In the genomic region with DNA sequence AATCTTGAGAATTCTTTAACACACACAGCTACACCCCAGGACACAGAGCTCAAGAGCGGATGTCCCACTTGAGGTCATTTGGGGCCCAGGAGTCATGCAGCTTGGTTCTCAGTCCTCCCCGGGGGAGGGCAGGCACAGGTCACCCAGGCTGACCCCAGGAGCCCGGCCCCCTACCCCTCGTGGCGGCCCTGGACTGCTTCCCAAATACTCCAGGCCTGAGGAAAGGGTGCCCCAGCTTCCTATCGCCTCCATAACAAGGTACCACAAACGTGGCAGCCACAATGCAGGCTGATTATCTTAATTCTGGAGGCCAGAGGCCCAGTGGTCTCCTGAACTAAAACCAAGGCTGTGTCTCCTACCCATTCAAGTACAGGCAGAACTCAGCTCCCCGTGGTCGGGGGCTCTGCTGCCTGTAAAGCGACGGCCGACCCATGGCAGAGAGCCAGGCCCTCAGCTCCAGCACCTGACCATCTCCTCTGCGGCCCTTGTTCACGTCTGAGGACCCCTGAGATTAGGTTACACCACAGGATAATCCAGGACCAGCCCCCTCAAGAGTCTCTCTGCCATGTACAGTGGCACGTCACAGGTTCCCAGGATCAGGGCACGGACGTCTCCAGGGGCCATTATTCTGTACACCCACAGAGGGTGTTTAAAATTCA, we compare ENCODE assay signal across 21 cellular contexts. TPM values are rescaled to one million over a fixed set of nuclear protein-coding genes. Genes with fewer than 3 reads are reported as not detected.
DNase-seq lines count a peak whose midpoint lies in the region; ATAC-seq and TF ChIP-seq lines count a peak whose summit lies in the region.
"Had no signal": no experiment of that assay in that cellular context is flagged by ENCODE, and none has a peak within 500 bp of the region (broad histone marks: within the 10 kb centered on the region; RNA-seq: fewer than 3 reads in every experiment).

No MANE protein-coding gene starts in this region.

- H3K27ac ChIP-seq in lower lobe of right lung (no peak overlapping the region), tibial nerve (peak overlapping the region; percentile 54 to 98 (median 64))
- H3K27ac ChIP-seq: KMS-11, SK-N-MC had no signal

- CTCF ChIA-PET in activated CD8-positive, alpha-beta memory T cell treated with anti-CD3 and anti-CD28 coated beads, Interleukin-2, amount 10 ng/mL, durations not matched to agents 7 days and 5 days (lab: Charles Lee): no interaction called here

- H3K27me3 ChIP-seq in lower lobe of right lung (ENCODE audit: low read depth): no peaks in the 10 kb centered on the region
- H3K27me3 ChIP-seq in tibial nerve: no peaks in the 10 kb centered on the region
- H3K27me3 ChIP-seq in MG63: no peaks in the 10 kb centered on the region

- peaks cover 37% of the 10 kb centered on the region for H3K36me3 Mint-ChIP-seq in activated CD8-positive, alpha-beta memory T cell treated with anti-CD3 and anti-CD28 coated beads, Interleukin-2, amount 10 ng/mL, durations not matched to agents 7 days and 5 days
- H3K36me3 Mint-ChIP-seq in chondrocyte (ENCODE audit: low read depth): peaks cover 15% of the 10 kb centered on the region

- peak; percentile 50 for DNase-seq in activated CD8-positive, alpha-beta memory T cell treated with anti-CD3 and anti-CD28 coated beads for 24 hours
- no peak for DNase-seq in activated CD8-positive, alpha-beta memory T cell treated with anti-CD3 and anti-CD28 coated beads, Interleukin-2, amount 10 ng/mL, durations not matched to agents 7 days and 5 days
- DNase-seq in chondrocyte (ENCODE audit: low spot score) (peak; percentile 56), lower lobe of right lung (peak; percentile 32), tibial nerve (ENCODE audit: low spot score in 2 of 2) (no peak), GM20000 (ENCODE audit: low spot score) (no peak), MG63 (no peak), nucleus accumbens (lab: John Stamatoyannopoulos, UW) (no peak)
- DNase-seq: activated CD4-positive, alpha-beta T cell treated with anti-CD3 and anti-CD28 coated beads, Interleukin-2, amount 50 U/mL, for 48 hours; activated naive CD4-positive, alpha-beta T cell treated with anti-CD3 and anti-CD28 coated beads, Interleukin-2, amount 50 U/mL, for 16 hours; activated T-cell treated with anti-CD3 and anti-CD28 coated beads, Interleukin-2, amount 50 U/mL, for 1 hour; AML-193; kidney glomerular epithelial cell; NCI-H69; RPMI8226; stimulated activated CD4-positive, alpha-beta T cell treated with anti-CD3 and anti-CD28 coated beads, Interleukin-1b, Interleukin-23, amount 100 ng/mL, for 48 hours had no signal

- no peak for ATAC-seq in activated CD8-positive, alpha-beta memory T cell treated with anti-CD3 and anti-CD28 coated beads, Interleukin-2, amount 10 ng/mL, durations not matched to agents 7 days and 5 days
- no peak for ATAC-seq in lower lobe of right lung
- ATAC-seq: stimulated activated memory B cell treated with anti-CD40 and anti-IgM and Interleukin-4, amounts not matched to agents 10 μg/mL and 1 μg/mL and 100 μg/mL, for 72 hours had no signal

- no peak overlapping the region for H3K4me3 Mint-ChIP-seq in activated CD8-positive, alpha-beta memory T cell treated with anti-CD3 and anti-CD28 coated beads, Interleukin-2, amount 10 ng/mL, durations not matched to agents 7 days and 5 days
- H3K4me3 Mint-ChIP-seq in chondrocyte (ENCODE audit: unreplicated experiment): no peak overlapping the region
- H3K4me3 Mint-ChIP-seq: nephron; stimulated activated memory B cell treated with anti-CD40 and anti-IgM and Interleukin-4, amounts not matched to agents 10 μg/mL and 1 μg/mL and 100 μg/mL, for 72 hours had no signal

- no peak overlapping the region for H3K4me3 ChIP-seq in lower lobe of right lung
- H3K4me3 ChIP-seq in tibial nerve: peak overlapping the region in 1 of 4 donors; percentile 7
- no peak overlapping the region for H3K4me3 ChIP-seq in MG63
- H3K4me3 ChIP-seq: SK-N-MC had no signal

- no peaks in the 10 kb centered on the region for H3K9me3 Mint-ChIP-seq in activated CD8-positive, alpha-beta memory T cell treated with anti-CD3 and anti-CD28 coated beads, Interleukin-2, amount 10 ng/mL, durations not matched to agents 7 days and 5 days (ENCODE audit: low read depth)
- H3K9me3 Mint-ChIP-seq in chondrocyte (ENCODE audit: low read depth): no peaks in the 10 kb centered on the region

- TF ChIP-seq POLR2A in tibial nerve (IDR thresholded peaks at IDR 0.05): no peak

- TF ChIP-seq EP300 in tibial nerve (IDR thresholded peaks at IDR 0.05): no peak

- H3K27ac Mint-ChIP-seq in activated CD8-positive, alpha-beta memory T cell treated with anti-CD3 and anti-CD28 coated beads, Interleukin-2, amount 10 ng/mL, durations not matched to agents 7 days and 5 days: no peak overlapping the region
- no peak overlapping the region for H3K27ac Mint-ChIP-seq in chondrocyte (ENCODE audit: unreplicated experiment)

- 76 to 91% methylated on average over 16 of the region's 17 CpGs for WGBS in tibial nerve, 2 donors

- peaks cover 16% of the 10 kb centered on the region for H3K4me1 Mint-ChIP-seq in activated CD8-positive, alpha-beta memory T cell treated with anti-CD3 and anti-CD28 coated beads, Interleukin-2, amount 10 ng/mL, durations not matched to agents 7 days and 5 days
- peaks cover 40% of the 10 kb centered on the region for H3K4me1 Mint-ChIP-seq in chondrocyte (ENCODE audit: low read depth)

- H3K9me3 ChIP-seq in lower lobe of right lung (no peaks in the 10 kb centered on the region), tibial nerve (peaks cover 0 to under 1% (median 0%) of the 10 kb centered on the region in 4 donors), MG63 (no peaks in the 10 kb centered on the region)

- intact Hi-C loops in lower lobe of right lung (cut with DNase I): no loop called here

- peaks cover 18% of the 10 kb centered on the region for H3K4me1 ChIP-seq in lower lobe of right lung
- peaks cover 0 to 96% (median 33%) of the 10 kb centered on the region in 4 donors for H3K4me1 ChIP-seq in tibial nerve

- peaks cover 58% of the 10 kb centered on the region for H3K36me3 ChIP-seq in lower lobe of right lung
- peaks cover 0 to 72% (median 2%) of the 10 kb centered on the region in 3 donors for H3K36me3 ChIP-seq in tibial nerve
- H3K36me3 ChIP-seq in MG63: peaks cover 36% of the 10 kb centered on the region

- no peak for TF ChIP-seq CTCF in chondrocyte (IDR thresholded peaks at IDR 0.05)
- no peak for TF ChIP-seq CTCF in lower lobe of right lung (IDR thresholded peaks at IDR 0.05)
- TF ChIP-seq CTCF in tibial nerve (IDR thresholded peaks at IDR 0.05): no peak
- no peak for TF ChIP-seq CTCF in GM20000 (IDR thresholded peaks at IDR 0.05; ENCODE audit: extremely low read depth, missing control alignments)

- H3K27me3 Mint-ChIP-seq in activated CD8-positive, alpha-beta memory T cell treated with anti-CD3 and anti-CD28 coated beads, Interleukin-2, amount 10 ng/mL, durations not matched to agents 7 days and 5 days: no peaks in the 10 kb centered on the region
- H3K27me3 Mint-ChIP-seq in chondrocyte (ENCODE audit: low read depth): no peaks in the 10 kb centered on the region
- H3K27me3 Mint-ChIP-seq: stimulated activated memory B cell treated with anti-CD40 and anti-IgM and Interleukin-4, amounts not matched to agents 10 μg/mL and 1 μg/mL and 100 μg/mL, for 72 hours had no signal

RNA-seq across cellular contexts. Expression of a gene that starts 10.5 kb away (rescaled TPM):
- total RNA-seq in activated CD8-positive, alpha-beta memory T cell treated with anti-CD3 and anti-CD28 coated beads, Interleukin-2, amount 10 ng/mL, durations not matched to agents 7 days and 5 days: 10 to 100 TPM; 23.4 TPM
- total RNA-seq in chondrocyte (27.6 to 32.1 TPM (median 29.1 TPM) in 3 replicates), lower lobe of right lung (54.2 TPM), tibial nerve (100 to 1,000 TPM; 112 to 361 (median 222) TPM)
- 24.3 and 53.1 TPM in 2 replicates for total RNA-seq in MG63 (2014; rRNA removed; shearing (Covaris generic); ENCODE audit: low replicate concordance)

RNA-seq across cellular contexts. Expression of a gene that starts 23.5 kb away (rescaled TPM):
- 1 to 10 TPM; 1.1 to 5.0 TPM for total RNA-seq in activated CD8-positive, alpha-beta memory T cell treated with anti-CD3 and anti-CD28 coated beads, Interleukin-2, amount 10 ng/mL, durations not matched to agents 7 days and 5 days
- total RNA-seq in chondrocyte: 0.99 to 5.4 TPM (median 5.1 TPM) in 3 replicates
- total RNA-seq in lower lobe of right lung: 46.6 TPM
- total RNA-seq in tibial nerve: 10 to 100 TPM; 18.0 to 35.4 (median 29.7) TPM
- total RNA-seq in MG63 (2014; rRNA removed; shearing (Covaris generic); ENCODE audit: low replicate concordance): not detected in 2 replicates
- total RNA-seq: HT1080 had no signal

RNA-seq across cellular contexts. Expression of a gene that starts 47.4 kb away (rescaled TPM):
- total RNA-seq in activated CD8-positive, alpha-beta memory T cell treated with anti-CD3 and anti-CD28 coated beads, Interleukin-2, amount 10 ng/mL, durations not matched to agents 7 days and 5 days: 100 to 1,000 TPM; 140 to 151 TPM
- total RNA-seq in chondrocyte: 141 to 143 TPM (median 141 TPM) in 3 replicates
- total RNA-seq in lower lobe of right lung: 78.7 TPM
- 10 to 100 TPM; 19.0 to 34.9 (median 32.5) TPM for total RNA-seq in tibial nerve
- total RNA-seq in MG63 (2014; rRNA removed; shearing (Covaris generic); ENCODE audit: low replicate concordance): 69.3 and 176 TPM in 2 replicates

Comparison
In these comparisons a context has a peak if more than half of its experiments do, and no peak if none do; other contexts are left out.
1. DNase-seq: peak in activated CD8-positive, alpha-beta memory T cell treated with anti-CD3 and anti-CD28 coated beads for 24 hours (single experiment), chondrocyte (single experiment) and lower lobe of right lung (single experiment); none in activated CD8-positive, alpha-beta memory T cell treated with anti-CD3 and anti-CD28 coated beads, Interleukin-2, amount 10 ng/mL, durations not matched to agents 7 days and 5 days (single experiment), tibial nerve (0 of 2), GM20000 (single experiment), MG63 (single experiment) and nucleus accumbens (0 of 56).